ENCODE assay signal across 8 cellular contexts in the genomic region with DNA sequence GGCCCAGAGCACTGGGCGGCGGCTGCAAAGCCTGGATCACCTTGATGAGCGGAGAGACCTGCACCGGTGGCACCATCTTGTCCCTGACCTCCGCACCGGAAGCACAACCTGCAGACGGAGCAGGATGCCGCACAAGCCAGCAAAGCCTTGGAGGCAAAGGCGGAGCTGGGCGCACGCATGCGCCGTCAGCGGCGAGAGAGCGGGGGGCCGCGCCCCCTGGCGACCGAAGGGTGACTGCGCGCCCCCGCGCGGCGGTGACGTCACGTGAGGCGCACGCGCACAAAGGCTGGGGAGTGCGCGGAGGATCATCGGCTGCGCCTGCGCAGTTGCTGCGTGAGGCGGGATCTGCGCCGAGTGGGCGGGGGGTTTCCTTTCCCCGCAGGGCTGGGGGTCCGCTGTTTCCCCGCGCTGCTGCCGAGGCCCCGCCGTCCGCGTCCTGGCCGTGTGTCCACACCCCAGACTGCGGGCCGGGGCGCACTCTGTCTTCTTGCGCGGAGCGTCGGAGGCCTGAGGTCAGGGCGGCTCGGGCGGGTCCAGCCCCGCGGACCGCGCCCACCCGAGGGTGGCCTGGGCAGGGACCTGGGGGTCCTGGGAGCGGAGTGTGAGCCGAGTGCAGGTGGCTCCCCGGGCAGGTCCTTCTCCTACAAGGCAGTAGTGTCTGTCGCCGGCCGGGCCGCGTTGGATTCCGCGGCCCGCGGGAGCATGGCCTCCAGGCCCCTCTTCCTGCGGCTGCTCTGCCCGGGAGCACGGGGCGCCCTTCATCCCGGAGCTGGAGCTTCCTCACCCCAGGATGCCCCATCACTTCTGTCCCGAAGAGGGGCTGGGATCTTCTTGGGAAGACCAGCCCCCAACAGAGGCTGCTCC. TPM values are rescaled to one million over a fixed set of nuclear protein-coding genes. Genes with fewer than 3 reads are reported as not detected.
A peak's percentile ranks its signal among the peaks of the same experiment; 100 is the strongest.
DNase-seq lines count a peak whose midpoint lies in the region; ATAC-seq and TF ChIP-seq lines count a peak whose summit lies in the region.

A gene with protein sequence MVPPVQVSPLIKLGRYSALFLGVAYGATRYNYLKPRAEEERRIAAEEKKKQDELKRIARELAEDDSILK (minus strand): TSS at position 105 of the 864 bp plus-strand sequence. CDS start 29 bp downstream, at position 76.
A gene with protein sequence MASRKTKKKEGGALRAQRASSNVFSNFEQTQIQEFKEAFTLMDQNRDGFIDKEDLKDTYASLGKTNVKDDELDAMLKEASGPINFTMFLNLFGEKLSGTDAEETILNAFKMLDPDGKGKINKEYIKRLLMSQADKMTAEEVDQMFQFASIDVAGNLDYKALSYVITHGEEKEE (plus strand): TSS at position 371 of the 864 bp plus-strand sequence. CDS start 3,485 bp downstream, outside the sequence.

- peak within 1 kb of the TSS; percentile 91 for H3K4me3 ChIP-seq in BE2C (ENCODE audit: low read depth, low read length)

- peak within 1 kb of the TSS; percentile 85 for H3K4me3 Mint-ChIP-seq in chondrocyte (ENCODE audit: unreplicated experiment)

- ATAC-seq in HG03439 (IDR thresholded peaks at IDR 0.05; ENCODE audit: unreplicated experiment) = peak; percentile 78

- H3K27me3 ChIP-seq in BE2C = no peaks in the 10 kb centered on the region

- peak; percentile 96 for DNase-seq in BE2C
- peak; percentile 78 for DNase-seq in NCI-H510A (lab: John Stamatoyannopoulos, UW)
- peak; percentile 93 to 94 for DNase-seq in activated CD4-positive, alpha-beta T cell treated with anti-CD3 and anti-CD28 coated beads for 24 hours (ENCODE audit: low read depth in 2 of 2)
- no peak for DNase-seq in chondrocyte (ENCODE audit: low spot score)
- DNase-seq in kidney glomerular epithelial cell (lab: John Stamatoyannopoulos, UW) = peak; percentile 91
- peak; percentile 96 to 97 for DNase-seq in stimulated activated CD4-positive, alpha-beta T cell treated with anti-CD3 and anti-CD28 coated beads, Interleukin-1b, Interleukin-23, amount 100 ng/mL, for 1 hour (ENCODE audit: low read depth in 2 of 2)

- peak; percentile 88 for TF ChIP-seq POLR2A in GM19193 (IDR thresholded peaks at IDR 0.05; ENCODE audit: extremely low read depth, insufficient read depth, insufficient read length)

- peaks cover 27% of the 10 kb centered on the region for H3K36me3 ChIP-seq in BE2C

- H3K27me3 Mint-ChIP-seq in chondrocyte (ENCODE audit: low read depth) = no peaks in the 10 kb centered on the region

- peaks cover 12% of the 10 kb centered on the region for H3K36me3 Mint-ChIP-seq in chondrocyte (ENCODE audit: low read depth)

- TF ChIP-seq CTCF in BE2C (IDR thresholded peaks at IDR 0.05; ENCODE audit: low read depth, low read length) (peak; percentile 89), chondrocyte (IDR thresholded peaks at IDR 0.05) (peak; percentile 92)

- no peaks in the 10 kb centered on the region for H3K4me1 ChIP-seq in BE2C

- no peaks in the 10 kb centered on the region for H3K9me3 Mint-ChIP-seq in chondrocyte (ENCODE audit: low read depth)

- H3K9me3 ChIP-seq in BE2C = no peaks in the 10 kb centered on the region

- peak within 1 kb of the TSS; percentile 79 for H3K27ac Mint-ChIP-seq in chondrocyte (ENCODE audit: unreplicated experiment)

- peaks cover 7% of the 10 kb centered on the region for H3K4me1 Mint-ChIP-seq in chondrocyte (ENCODE audit: low read depth)

RNA-seq across cellular contexts. Expression of the first gene that starts in this region (rescaled TPM):
- polyA plus RNA-seq in BE2C (2012; ENCODE audit: insufficient read depth, insufficient read length, low read depth) = 946 TPM
- total RNA-seq in chondrocyte = 240 to 279 TPM (median 256 TPM) in 3 replicates

RNA-seq across cellular contexts. Expression of the second gene that starts in this region (rescaled TPM):
- 10.4 TPM for polyA plus RNA-seq in BE2C (2012; ENCODE audit: insufficient read depth, insufficient read length, low read depth)
- 22.8 to 26.5 TPM (median 25.6 TPM) in 3 replicates for total RNA-seq in chondrocyte
